ENCODE assay signal across 12 cellular contexts in the genomic region with DNA sequence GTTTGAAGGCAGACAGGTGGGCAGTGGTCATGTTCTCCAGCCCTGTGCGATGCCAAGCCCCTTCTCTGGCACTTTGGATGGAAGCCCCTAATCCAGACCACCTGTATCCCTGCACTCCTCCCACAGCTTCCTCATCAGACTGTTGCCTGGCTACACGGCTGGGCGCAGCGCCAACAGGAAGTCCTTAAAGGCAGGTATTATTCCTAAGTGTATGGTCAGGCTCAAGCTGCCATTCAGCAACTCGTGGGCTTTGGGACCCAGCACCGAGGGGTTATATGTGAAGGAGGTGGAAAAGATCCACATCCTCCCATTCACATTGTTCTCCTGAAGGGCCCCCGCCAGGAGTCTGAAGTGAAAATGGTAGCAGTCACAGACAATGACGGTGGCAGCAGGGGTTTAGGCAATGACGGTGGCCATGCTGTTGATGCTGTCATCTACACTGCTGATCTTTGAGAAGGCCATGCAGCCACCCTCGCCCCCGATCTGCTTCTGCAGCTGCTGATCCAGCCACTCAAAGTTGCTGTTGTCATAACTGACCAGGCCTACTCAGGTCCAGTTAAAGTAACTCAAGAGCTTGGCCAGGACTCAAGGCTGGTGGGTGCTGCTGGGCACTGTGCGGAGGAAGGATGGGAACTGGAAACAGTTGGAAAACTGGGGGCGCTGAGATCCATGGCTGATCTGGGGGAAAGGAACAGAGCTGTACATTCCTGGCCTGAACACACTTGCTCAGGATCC. TPM values are rescaled to one million over a fixed set of nuclear protein-coding genes. Genes with fewer than 3 reads are reported as not detected.
DNase-seq lines count a peak whose midpoint lies in the region; ATAC-seq and TF ChIP-seq lines count a peak whose summit lies in the region.
"Had no signal": no experiment of that assay in that cellular context is flagged by ENCODE, and none has a peak within 500 bp of the region (broad histone marks: within the 10 kb centered on the region; RNA-seq: fewer than 3 reads in every experiment).

No MANE protein-coding gene starts in this region.

- ATAC-seq in HG03175 (IDR thresholded peaks at IDR 0.05; ENCODE audit: unreplicated experiment): no peak
- ATAC-seq: natural killer cell treated with Interleukin-12 subunit alpha and Interleukin-12 subunit beta and Interleukin-15 and Interleukin-18, amount 100 ng/mL, for 72 hours had no signal

- no peak for TF ChIP-seq CTCF in Caco-2 (IDR thresholded peaks at IDR 0.05; ENCODE audit: insufficient read depth in 1 of 2, low read depth in 1 of 2, low read length in 1 of 2, severe bottlenecking in 1 of 2, unreplicated experiment in 1 of 2)

- CTCF ChIA-PET in Caco-2 (lab: Charles Lee) (no interaction called here), HEK293T (lab: Yijun Ruan, JAX) (no interaction called here)

- H3K27ac Mint-ChIP-seq in Caco-2 (ENCODE audit: unreplicated experiment): peak overlapping the region; percentile 83
- H3K27ac Mint-ChIP-seq: B cell; natural killer cell treated with Interleukin-12 subunit alpha and Interleukin-12 subunit beta and Interleukin-15 and Interleukin-18, amount 100 ng/mL, for 72 hours had no signal

- H3K4me3 ChIP-seq in Caco-2 (ENCODE audit: low read depth, low read length) (no peak overlapping the region), muscle layer of colon (ENCODE audit: low read depth in 1 of 2, low read length in 2 of 2) (no peak overlapping the region)

- H3K27me3 Mint-ChIP-seq in Caco-2 (ENCODE audit: insufficient read depth, unreplicated experiment): no peaks in the 10 kb centered on the region

- H3K9me3 ChIP-seq in Caco-2: no peaks in the 10 kb centered on the region
- no peaks in the 10 kb centered on the region for H3K9me3 ChIP-seq in muscle layer of colon (ENCODE audit: low read length)

- H3K36me3 Mint-ChIP-seq in Caco-2 (ENCODE audit: insufficient read depth, unreplicated experiment): no peaks in the 10 kb centered on the region
- H3K36me3 Mint-ChIP-seq: natural killer cell treated with Interleukin-12 subunit alpha and Interleukin-12 subunit beta and Interleukin-15 and Interleukin-18, amount 100 ng/mL, for 72 hours had no signal

- H3K27me3 ChIP-seq in Caco-2 (replicated peaks; ENCODE audit: control insufficient read depth, insufficient read depth, low read length): no peaks in the 10 kb centered on the region
- H3K27me3 ChIP-seq in muscle layer of colon (ENCODE audit: control insufficient read depth in 1 of 2, insufficient read depth in 2 of 2, low read length in 2 of 2): no peaks in the 10 kb centered on the region

- peaks cover 33% of the 10 kb centered on the region for H3K4me1 ChIP-seq in Caco-2
- H3K4me1 ChIP-seq in muscle layer of colon (ENCODE audit: insufficient read depth, low read length): peaks cover 13% of the 10 kb centered on the region

- intact Hi-C loops in Caco-2 (cut with micrococcal nuclease; ENCODE audit: unreplicated experiment): no loop called here

- H3K4me3 Mint-ChIP-seq in Caco-2 (ENCODE audit: unreplicated experiment): no peak overlapping the region
- H3K4me3 Mint-ChIP-seq: B cell; natural killer cell treated with Interleukin-12 subunit alpha and Interleukin-12 subunit beta and Interleukin-15 and Interleukin-18, amount 100 ng/mL, for 72 hours had no signal

- no peak overlapping the region for H3K9ac ChIP-seq in muscle layer of colon (ENCODE audit: low read length)
- H3K9ac ChIP-seq: KMS-11 had no signal

- BruUV-seq in Caco-2 (replicated peaks; lab: Mats Ljungman, UMichigan): no TSS peak

- peaks cover 17% of the 10 kb centered on the region for H3K4me1 Mint-ChIP-seq in Caco-2 (ENCODE audit: low read depth, unreplicated experiment)
- H3K4me1 Mint-ChIP-seq: B cell had no signal

- H3K36me3 ChIP-seq in Caco-2 (ENCODE audit: control insufficient read depth, insufficient read depth, low read length) (no peaks in the 10 kb centered on the region), muscle layer of colon (ENCODE audit: insufficient read depth, low read length) (no peaks in the 10 kb centered on the region)

- peak overlapping the region; percentile 41 for H3K27ac ChIP-seq in cingulate gyrus (ENCODE audit: low read depth, low read length)
- H3K27ac ChIP-seq in muscle layer of colon (ENCODE audit: low read depth, low read length): peak overlapping the region; percentile 44
- H3K27ac ChIP-seq: KMS-11 had no signal

- DNase-seq in Caco-2: no peak
- peak; percentile 69 for DNase-seq in NCI-H1436 (lab: John Stamatoyannopoulos, UW)
- DNase-seq in NCI-H2171 (lab: John Stamatoyannopoulos, UW): no peak
- no peak for DNase-seq in HEK293T (ENCODE audit: extremely low spot score)
- no peak for DNase-seq in stimulated activated CD4-positive, alpha-beta T cell treated with anti-CD3 and anti-CD28 coated beads, Interleukin-4, amount 100 ng/mL, for 1 hour

- no peaks in the 10 kb centered on the region for H3K9me3 Mint-ChIP-seq in Caco-2 (ENCODE audit: unreplicated experiment)

- POLR2A ChIA-PET in Caco-2 (lab: Charles Lee): no interaction called here
- POLR2A ChIA-PET in HEK293T (lab: Yijun Ruan, JAX): no interaction called here

TF ChIP-seq in HEK293T, 16 proteins besides CTCF, POLR2A, EP300 and RAD21:
- TF ChIP-seq SP1 (IDR thresholded peaks at IDR 0.05) (no peak), FOXK2 (IDR thresholded peaks at IDR 0.05) (no peak), NFRKB (IDR thresholded peaks at IDR 0.05) (no peak), BHLHE40 (IDR thresholded peaks at IDR 0.05; ENCODE audit: borderline replicate concordance) (no peak), HDGF (IDR thresholded peaks at IDR 0.05; ENCODE audit: borderline replicate concordance) (no peak), ARNT (IDR thresholded peaks at IDR 0.05) (no peak), L3MBTL2 (conservative IDR thresholded peaks at IDR 0.05) (no peak), FOXM1 (IDR thresholded peaks at IDR 0.05; ENCODE audit: borderline replicate concordance) (no peak), ELF4 (IDR thresholded peaks at IDR 0.05) (no peak), TARDBP (IDR thresholded peaks at IDR 0.05) (no peak)
- TF ChIP-seq, protein P1, sequence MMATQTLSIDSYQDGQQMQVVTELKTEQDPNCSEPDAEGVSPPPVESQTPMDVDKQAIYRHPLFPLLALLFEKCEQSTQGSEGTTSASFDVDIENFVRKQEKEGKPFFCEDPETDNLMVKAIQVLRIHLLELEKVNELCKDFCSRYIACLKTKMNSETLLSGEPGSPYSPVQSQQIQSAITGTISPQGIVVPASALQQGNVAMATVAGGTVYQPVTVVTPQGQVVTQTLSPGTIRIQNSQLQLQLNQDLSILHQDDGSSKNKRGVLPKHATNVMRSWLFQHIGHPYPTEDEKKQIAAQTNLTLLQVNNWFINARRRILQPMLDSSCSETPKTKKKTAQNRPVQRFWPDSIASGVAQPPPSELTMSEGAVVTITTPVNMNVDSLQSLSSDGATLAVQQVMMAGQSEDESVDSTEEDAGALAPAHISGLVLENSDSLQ (IDR thresholded peaks at IDR 0.05): no peak

RNA-seq across cellular contexts. Expression of a gene that starts 27.7 kb away (rescaled TPM):
- not detected in 2 replicates for total RNA-seq in Caco-2 (2022)
- total RNA-seq: B cell; natural killer cell treated with Interleukin-12 subunit alpha and Interleukin-12 subunit beta and Interleukin-15 and Interleukin-18, amount 100 ng/mL, for 72 hours; T-helper 2 cell treated with Interferon-gamma antibody and Interleukin-4, amounts not matched to agents 100 ng/mL and 5 ng/mL, for 36 hours had no signal

RNA-seq across cellular contexts. Expression of a gene that starts 34.8 kb away (rescaled TPM):
- total RNA-seq in Caco-2 (2022): not detected in 2 replicates
- total RNA-seq: B cell; natural killer cell treated with Interleukin-12 subunit alpha and Interleukin-12 subunit beta and Interleukin-15 and Interleukin-18, amount 100 ng/mL, for 72 hours; T-helper 2 cell treated with Interferon-gamma antibody and Interleukin-4, amounts not matched to agents 100 ng/mL and 5 ng/mL, for 36 hours had no signal
